In the genomic region with DNA sequence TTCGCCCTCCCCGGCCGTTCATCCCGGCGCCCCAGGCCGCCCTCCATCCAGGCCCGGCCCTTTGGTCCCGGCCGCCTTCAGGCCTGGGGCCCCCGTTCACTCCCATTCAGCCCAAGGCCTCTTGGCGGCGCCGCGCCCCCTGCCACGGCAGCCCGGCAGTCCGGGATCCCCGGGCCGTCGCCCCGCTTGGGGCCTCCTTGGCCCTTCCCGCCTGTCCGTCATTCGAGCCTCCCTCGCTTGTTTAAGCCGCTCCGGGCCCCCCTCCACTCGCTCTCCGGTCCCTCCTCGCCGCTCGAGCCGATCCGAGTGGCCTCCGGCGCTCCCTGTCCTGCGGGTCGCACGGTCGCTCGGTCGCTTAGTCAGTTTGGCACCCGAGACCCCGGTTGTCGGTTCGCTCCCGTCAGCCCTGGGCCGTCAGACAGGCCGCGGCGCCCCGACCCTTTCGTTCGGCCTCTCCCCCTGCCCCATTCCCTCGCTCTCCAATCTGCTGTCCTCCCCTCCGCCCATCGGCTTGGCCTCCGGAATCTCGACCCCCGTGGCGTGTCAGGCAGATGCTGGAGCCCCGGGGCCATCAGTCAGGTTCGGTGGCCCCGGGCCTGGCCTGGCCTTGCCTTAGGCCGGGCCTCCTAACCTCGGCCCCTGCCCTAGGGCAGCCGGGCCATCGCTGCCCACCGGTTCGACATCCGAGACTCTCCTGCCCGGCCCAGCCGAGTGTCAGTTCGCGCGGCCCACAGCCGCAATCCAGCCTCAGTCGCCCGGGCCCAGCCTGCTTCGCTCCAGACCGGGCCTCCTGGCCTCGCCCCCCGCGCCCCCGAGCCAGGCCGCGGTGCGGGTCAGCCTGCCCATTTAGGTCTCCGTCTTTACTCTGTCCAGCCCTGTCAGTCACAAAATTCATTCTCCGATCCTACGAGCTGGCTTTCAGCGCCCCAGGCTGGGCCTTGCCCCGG, we compare ENCODE assay signal across 1 cellular context.
A peak's percentile ranks its signal among the peaks of the same experiment; 100 is the strongest.
TF ChIP-seq lines count a peak whose summit lies in the region.

No MANE protein-coding gene starts in this region.

TF ChIP-seq in K562, 482 proteins besides CTCF, POLR2A, EP300 and RAD21 (continued from another document and continues in another):
- TF ChIP-seq, protein P1, sequence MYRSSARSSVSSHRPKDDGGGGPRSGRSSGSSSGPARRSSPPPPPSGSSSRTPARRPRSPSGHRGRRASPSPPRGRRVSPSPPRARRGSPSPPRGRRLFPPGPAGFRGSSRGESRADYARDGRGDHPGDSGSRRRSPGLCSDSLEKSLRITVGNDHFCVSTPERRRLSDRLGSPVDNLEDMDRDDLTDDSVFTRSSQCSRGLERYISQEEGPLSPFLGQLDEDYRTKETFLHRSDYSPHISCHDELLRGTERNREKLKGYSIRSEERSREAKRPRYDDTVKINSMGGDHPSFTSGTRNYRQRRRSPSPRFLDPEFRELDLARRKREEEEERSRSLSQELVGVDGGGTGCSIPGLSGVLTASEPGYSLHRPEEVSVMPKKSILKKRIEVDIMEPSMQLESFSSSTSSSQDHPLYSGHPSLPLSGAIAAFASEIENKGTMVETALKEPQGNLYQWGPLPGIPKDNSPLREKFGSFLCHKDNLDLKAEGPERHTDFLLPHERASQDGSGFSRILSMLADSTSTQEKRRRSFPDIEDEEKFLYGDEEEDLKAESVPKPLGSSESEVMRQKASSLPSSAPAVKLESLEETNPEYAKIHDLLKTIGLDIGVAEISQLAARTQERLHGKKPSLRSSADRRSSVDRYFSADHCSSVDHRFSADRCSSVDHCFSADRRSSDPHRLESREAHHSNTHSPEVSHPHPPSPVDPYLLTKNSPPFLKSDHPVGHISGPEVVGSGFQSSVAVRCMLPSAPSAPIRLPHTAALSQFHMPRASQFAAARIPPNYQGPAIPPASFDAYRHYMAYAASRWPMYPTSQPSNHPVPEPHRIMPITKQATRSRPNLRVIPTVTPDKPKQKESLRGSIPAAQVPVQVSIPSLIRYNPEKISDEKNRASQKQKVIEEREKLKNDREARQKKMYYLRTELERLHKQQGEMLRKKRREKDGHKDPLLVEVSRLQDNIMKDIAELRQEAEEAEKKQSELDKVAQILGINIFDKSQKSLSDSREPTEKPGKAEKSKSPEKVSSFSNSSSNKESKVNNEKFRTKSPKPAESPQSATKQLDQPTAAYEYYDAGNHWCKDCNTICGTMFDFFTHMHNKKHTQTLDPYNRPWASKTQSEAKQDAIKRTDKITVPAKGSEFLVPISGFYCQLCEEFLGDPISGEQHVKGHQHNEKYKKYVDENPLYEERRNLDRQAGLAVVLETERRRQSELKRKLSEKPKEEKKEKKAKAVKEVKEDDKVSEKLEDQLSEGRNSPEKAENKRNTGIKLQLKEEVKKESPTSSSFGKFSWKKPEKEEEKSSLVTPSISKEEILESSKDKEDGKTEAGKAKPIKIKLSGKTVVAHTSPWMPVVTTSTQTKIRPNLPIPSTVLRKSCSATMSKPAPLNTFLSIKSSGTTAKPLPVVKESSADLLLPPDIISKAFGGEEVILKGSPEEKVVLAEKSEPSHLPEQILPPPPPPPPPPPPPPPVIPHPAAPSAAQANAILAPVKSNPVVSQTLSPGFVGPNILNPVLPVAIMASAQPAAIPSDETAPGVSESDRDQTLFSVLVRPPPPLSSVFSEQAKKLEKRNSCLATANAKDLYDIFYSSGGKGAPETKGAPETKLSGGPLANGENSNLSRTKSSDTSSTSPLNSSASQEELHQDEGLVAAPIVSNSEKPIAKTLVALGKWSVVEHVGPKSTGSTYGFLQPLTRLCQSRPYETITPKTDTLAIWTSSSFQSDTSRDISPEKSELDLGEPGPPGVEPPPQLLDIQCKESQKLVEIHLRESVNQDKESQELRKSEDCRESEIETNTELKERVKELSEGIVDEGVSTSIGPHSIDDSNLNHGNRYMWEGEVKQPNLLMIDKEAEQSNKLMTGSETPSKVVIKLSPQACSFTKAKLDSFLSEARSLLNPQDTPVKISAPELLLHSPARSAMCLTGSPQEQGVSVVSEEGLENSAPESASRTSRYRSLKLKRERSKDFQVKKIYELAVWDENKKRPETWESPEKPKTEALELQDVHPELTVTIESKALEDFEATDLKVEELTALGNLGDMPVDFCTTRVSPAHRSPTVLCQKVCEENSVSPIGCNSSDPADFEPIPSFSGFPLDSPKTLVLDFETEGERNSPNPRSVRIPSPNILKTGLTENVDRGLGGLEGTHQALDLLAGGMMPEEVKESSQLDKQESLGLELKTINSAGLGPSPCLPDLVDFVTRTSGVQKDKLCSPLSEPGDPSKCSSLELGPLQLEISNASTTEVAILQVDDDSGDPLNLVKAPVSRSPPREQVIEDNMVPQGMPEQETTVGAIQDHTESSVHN (IDR thresholded peaks at IDR 0.05; ENCODE audit: borderline replicate concordance in 1 of 2, low read depth in 1 of 2): no peak
- no peak for TF ChIP-seq ZNF584 (CRISPR knock-in tag; IDR thresholded peaks at IDR 0.05; ENCODE audit: low read depth)
- TF ChIP-seq RBFOX2 (IDR thresholded peaks at IDR 0.05; ENCODE audit: low read depth, low read length): peak; percentile 89
- TF ChIP-seq, protein P2, sequence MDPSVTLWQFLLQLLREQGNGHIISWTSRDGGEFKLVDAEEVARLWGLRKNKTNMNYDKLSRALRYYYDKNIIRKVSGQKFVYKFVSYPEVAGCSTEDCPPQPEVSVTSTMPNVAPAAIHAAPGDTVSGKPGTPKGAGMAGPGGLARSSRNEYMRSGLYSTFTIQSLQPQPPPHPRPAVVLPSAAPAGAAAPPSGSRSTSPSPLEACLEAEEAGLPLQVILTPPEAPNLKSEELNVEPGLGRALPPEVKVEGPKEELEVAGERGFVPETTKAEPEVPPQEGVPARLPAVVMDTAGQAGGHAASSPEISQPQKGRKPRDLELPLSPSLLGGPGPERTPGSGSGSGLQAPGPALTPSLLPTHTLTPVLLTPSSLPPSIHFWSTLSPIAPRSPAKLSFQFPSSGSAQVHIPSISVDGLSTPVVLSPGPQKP (CRISPR knock-in tag; IDR thresholded peaks at IDR 0.05): no peak
- TF ChIP-seq ZNF232 (CRISPR knock-in tag; IDR thresholded peaks at IDR 0.05): peak; percentile 86; the same call in 1 of the 2 replicates
- TF ChIP-seq ESRRA (IDR thresholded peaks at IDR 0.05; ENCODE audit: borderline replicate concordance, low read depth): no peak
- peak; percentile 36; the same call in 1 of the 2 replicates for TF ChIP-seq TOE1 (IDR thresholded peaks at IDR 0.05; ENCODE audit: borderline replicate concordance)
- no peak; the same call in 1 of the 2 replicates for TF ChIP-seq TOE1 (CRISPR knock-in tag; IDR thresholded peaks at IDR 0.05; ENCODE audit: borderline replicate concordance, low read depth)
- 0 out of 2 replicates have a peak, but pooled peaks have one; percentile 67 for TF ChIP-seq RBM14 (IDR thresholded peaks at IDR 0.05; ENCODE audit: borderline replicate concordance, insufficient read depth, low read depth, low read length)
- TF ChIP-seq ZFPM2 (CRISPR knock-in tag; IDR thresholded peaks at IDR 0.05): no peak
- peak; percentile 30 for TF ChIP-seq PCBP1 (IDR thresholded peaks at IDR 0.05; ENCODE audit: low read depth, low read length, poor library complexity, severe bottlenecking)
- TF ChIP-seq NCOA1 (IDR thresholded peaks at IDR 0.05; ENCODE audit: low read depth): peak; percentile 3; the same call in 1 of the 2 replicates
- TF ChIP-seq TBL1XR1 (IDR thresholded peaks at IDR 0.05; ENCODE audit: low read length in 2 of 2): peak in 1 of 2 experiments; percentile 12; a peak in 1 of 4 replicates
- TF ChIP-seq STAT5A (IDR thresholded peaks at IDR 0.05; ENCODE audit: borderline replicate concordance, low read length): no peak
- no peak for TF ChIP-seq THRAP3 (IDR thresholded peaks at IDR 0.05; ENCODE audit: borderline replicate concordance)
- TF ChIP-seq ZNF431 (CRISPR knock-in tag; IDR thresholded peaks at IDR 0.05): peak; percentile 53; the same call in 1 of the 2 replicates
- TF ChIP-seq PHF20 (IDR thresholded peaks at IDR 0.05; ENCODE audit: partially characterized antibody): peak; percentile 41
- TF ChIP-seq, protein P3, sequence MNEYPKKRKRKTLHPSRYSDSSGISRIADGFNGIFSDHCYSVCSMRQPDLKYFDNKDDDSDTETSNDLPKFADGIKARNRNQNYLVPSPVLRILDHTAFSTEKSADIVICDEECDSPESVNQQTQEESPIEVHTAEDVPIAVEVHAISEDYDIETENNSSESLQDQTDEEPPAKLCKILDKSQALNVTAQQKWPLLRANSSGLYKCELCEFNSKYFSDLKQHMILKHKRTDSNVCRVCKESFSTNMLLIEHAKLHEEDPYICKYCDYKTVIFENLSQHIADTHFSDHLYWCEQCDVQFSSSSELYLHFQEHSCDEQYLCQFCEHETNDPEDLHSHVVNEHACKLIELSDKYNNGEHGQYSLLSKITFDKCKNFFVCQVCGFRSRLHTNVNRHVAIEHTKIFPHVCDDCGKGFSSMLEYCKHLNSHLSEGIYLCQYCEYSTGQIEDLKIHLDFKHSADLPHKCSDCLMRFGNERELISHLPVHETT (CRISPR knock-in tag; conservative IDR thresholded peaks at IDR 0.05 in 1 of 2, IDR thresholded peaks at IDR 0.05 in 1 of 2): 0 out of 4 replicates have a peak, but pooled peaks of 1 of the 2 experiments have one; percentile 43
- no peak for TF ChIP-seq FOXK2 (conservative IDR thresholded peaks at IDR 0.05 in 1 of 2, IDR thresholded peaks at IDR 0.05 in 1 of 2; ENCODE audit: low read depth in 2 of 2)
- TF ChIP-seq, protein P4, sequence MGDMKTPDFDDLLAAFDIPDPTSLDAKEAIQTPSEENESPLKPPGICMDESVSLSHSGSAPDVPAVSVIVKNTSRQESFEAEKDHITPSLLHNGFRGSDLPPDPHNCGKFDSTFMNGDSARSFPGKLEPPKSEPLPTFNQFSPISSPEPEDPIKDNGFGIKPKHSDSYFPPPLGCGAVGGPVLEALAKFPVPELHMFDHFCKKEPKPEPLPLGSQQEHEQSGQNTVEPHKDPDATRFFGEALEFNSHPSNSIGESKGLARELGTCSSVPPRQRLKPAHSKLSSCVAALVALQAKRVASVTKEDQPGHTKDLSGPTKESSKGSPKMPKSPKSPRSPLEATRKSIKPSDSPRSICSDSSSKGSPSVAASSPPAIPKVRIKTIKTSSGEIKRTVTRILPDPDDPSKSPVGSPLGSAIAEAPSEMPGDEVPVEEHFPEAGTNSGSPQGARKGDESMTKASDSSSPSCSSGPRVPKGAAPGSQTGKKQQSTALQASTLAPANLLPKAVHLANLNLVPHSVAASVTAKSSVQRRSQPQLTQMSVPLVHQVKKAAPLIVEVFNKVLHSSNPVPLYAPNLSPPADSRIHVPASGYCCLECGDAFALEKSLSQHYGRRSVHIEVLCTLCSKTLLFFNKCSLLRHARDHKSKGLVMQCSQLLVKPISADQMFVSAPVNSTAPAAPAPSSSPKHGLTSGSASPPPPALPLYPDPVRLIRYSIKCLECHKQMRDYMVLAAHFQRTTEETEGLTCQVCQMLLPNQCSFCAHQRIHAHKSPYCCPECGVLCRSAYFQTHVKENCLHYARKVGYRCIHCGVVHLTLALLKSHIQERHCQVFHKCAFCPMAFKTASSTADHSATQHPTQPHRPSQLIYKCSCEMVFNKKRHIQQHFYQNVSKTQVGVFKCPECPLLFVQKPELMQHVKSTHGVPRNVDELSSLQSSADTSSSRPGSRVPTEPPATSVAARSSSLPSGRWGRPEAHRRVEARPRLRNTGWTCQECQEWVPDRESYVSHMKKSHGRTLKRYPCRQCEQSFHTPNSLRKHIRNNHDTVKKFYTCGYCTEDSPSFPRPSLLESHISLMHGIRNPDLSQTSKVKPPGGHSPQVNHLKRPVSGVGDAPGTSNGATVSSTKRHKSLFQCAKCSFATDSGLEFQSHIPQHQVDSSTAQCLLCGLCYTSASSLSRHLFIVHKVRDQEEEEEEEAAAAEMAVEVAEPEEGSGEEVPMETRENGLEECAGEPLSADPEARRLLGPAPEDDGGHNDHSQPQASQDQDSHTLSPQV (IDR thresholded peaks at IDR 0.05): no peak; the same call in 1 of the 2 replicates
- peak; percentile 67; the same call in 1 of the 2 replicates for TF ChIP-seq HNRNPL (IDR thresholded peaks at IDR 0.05; ENCODE audit: low read depth, low read length)
- TF ChIP-seq RB1 (IDR thresholded peaks at IDR 0.05; ENCODE audit: low read depth): peak; percentile 62; the same call in 1 of the 2 replicates
- TF ChIP-seq NR3C1 (CRISPR knock-in tag; IDR thresholded peaks at IDR 0.05): peak; percentile 4; the same call in 1 of the 2 replicates
- TF ChIP-seq RCOR1 (IDR thresholded peaks at IDR 0.05; ENCODE audit: borderline replicate concordance in 1 of 2, low read depth in 2 of 2, low read length in 2 of 2): no peak
- TF ChIP-seq FOXP1 (CRISPR knock-in tag; IDR thresholded peaks at IDR 0.05): peak; percentile 75; the same call in 1 of the 2 replicates
- no peak for TF ChIP-seq MTA2 (IDR thresholded peaks at IDR 0.05; ENCODE audit: low read depth)
- TF ChIP-seq, protein P5, sequence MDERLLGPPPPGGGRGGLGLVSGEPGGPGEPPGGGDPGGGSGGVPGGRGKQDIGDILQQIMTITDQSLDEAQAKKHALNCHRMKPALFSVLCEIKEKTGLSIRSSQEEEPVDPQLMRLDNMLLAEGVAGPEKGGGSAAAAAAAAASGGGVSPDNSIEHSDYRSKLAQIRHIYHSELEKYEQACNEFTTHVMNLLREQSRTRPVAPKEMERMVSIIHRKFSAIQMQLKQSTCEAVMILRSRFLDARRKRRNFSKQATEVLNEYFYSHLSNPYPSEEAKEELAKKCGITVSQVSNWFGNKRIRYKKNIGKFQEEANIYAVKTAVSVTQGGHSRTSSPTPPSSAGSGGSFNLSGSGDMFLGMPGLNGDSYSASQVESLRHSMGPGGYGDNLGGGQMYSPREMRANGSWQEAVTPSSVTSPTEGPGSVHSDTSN (CRISPR knock-in tag; IDR thresholded peaks at IDR 0.05; ENCODE audit: low read depth): peak; percentile 19
- TF ChIP-seq, protein P5 (tag; conservative IDR thresholded peaks at IDR 0.05; ENCODE audit: low read depth): no peak
- no peak; a peak in 1 of 4 replicates for TF ChIP-seq KDM4B (IDR thresholded peaks at IDR 0.05; ENCODE audit: borderline replicate concordance in 2 of 2, low read depth in 1 of 2)
- TF ChIP-seq KLF1 (tag; IDR thresholded peaks at IDR 0.05): peak; percentile 26; the same call in 1 of the 2 replicates
